Comparison of ENCODE assay signal across 17 cellular contexts in genomic region chr2:95357717-95358280, GRCh38. TPM values are rescaled to one million over a fixed set of nuclear protein-coding genes. Genes with fewer than 3 reads are reported as not detected.
DNase-seq lines count a peak whose midpoint lies in the region; ATAC-seq and TF ChIP-seq lines count a peak whose summit lies in the region.
"Had no signal": no experiment of that assay in that cellular context is flagged by ENCODE, and none has a peak within 500 bp of the region (broad histone marks: within the 10 kb centered on the region; RNA-seq: fewer than 3 reads in every experiment).

No MANE protein-coding gene starts in this region.

- no peaks in the 10 kb centered on the region for H3K27me3 ChIP-seq in Peyer's patch
- H3K27me3 ChIP-seq in MG63: no peaks in the 10 kb centered on the region
- no peaks in the 10 kb centered on the region for H3K27me3 ChIP-seq in effector memory CD4-positive, alpha-beta T cell (replicated peaks; ENCODE audit: control insufficient read depth, insufficient read depth, low read length, poor library complexity, severe bottlenecking)

- TF ChIP-seq POLR2A in Peyer's patch (IDR thresholded peaks at IDR 0.05): no peak

- peaks cover 17 to 40% of the 10 kb centered on the region in 2 donors for H3K27me3 Mint-ChIP-seq in stimulated activated naive B cell treated with anti-CD40 and anti-IgM and Interleukin-4, amounts not matched to agents 10 μg/mL and 1 μg/mL and 100 μg/mL, for 72 hours

- no peaks in the 10 kb centered on the region for H3K36me3 Mint-ChIP-seq in stimulated activated naive B cell treated with anti-CD40 and anti-IgM and Interleukin-4, amounts not matched to agents 10 μg/mL and 1 μg/mL and 100 μg/mL, for 72 hours
- H3K36me3 Mint-ChIP-seq: CD4-positive, alpha-beta memory T cell had no signal

- no peaks in the 10 kb centered on the region for H3K9me3 ChIP-seq in Peyer's patch
- H3K9me3 ChIP-seq in MG63: peaks cover 9% of the 10 kb centered on the region; the same call in 1 of the 2 replicates
- H3K9me3 ChIP-seq in effector memory CD4-positive, alpha-beta T cell (ENCODE audit: control insufficient read depth, low read length): no peaks in the 10 kb centered on the region

- H3K4me1 Mint-ChIP-seq in stimulated activated naive B cell treated with anti-CD40 and anti-IgM and Interleukin-4, amounts not matched to agents 10 μg/mL and 1 μg/mL and 100 μg/mL, for 72 hours: no peaks in the 10 kb centered on the region
- H3K4me1 Mint-ChIP-seq: CD4-positive, alpha-beta memory T cell had no signal

- ATAC-seq in left lobe of liver: no peak
- no peak for ATAC-seq in stimulated activated naive B cell treated with anti-CD40 and anti-IgM and Interleukin-4, amounts not matched to agents 10 μg/mL and 1 μg/mL and 100 μg/mL, for 72 hours (replicated peaks)
- ATAC-seq: PC-3 had no signal

- no peak for TF ChIP-seq CTCF in Peyer's patch (IDR thresholded peaks at IDR 0.05)

- H3K36me3 ChIP-seq in Peyer's patch (no peaks in the 10 kb centered on the region), MG63 (no peaks in the 10 kb centered on the region; the same call in 1 of the 2 replicates)
- no peaks in the 10 kb centered on the region for H3K36me3 ChIP-seq in effector memory CD4-positive, alpha-beta T cell (ENCODE audit: control insufficient read depth, insufficient read depth, low read length)

- H3K9me3 Mint-ChIP-seq in stimulated activated naive B cell treated with anti-CD40 and anti-IgM and Interleukin-4, amounts not matched to agents 10 μg/mL and 1 μg/mL and 100 μg/mL, for 72 hours: no peaks in the 10 kb centered on the region
- H3K9me3 Mint-ChIP-seq: CD4-positive, alpha-beta memory T cell had no signal

- H3K4me1 ChIP-seq in Peyer's patch: no peaks in the 10 kb centered on the region
- H3K4me1 ChIP-seq in effector memory CD4-positive, alpha-beta T cell (ENCODE audit: control insufficient read depth, insufficient read depth, low read length, poor library complexity, severe bottlenecking): no peaks in the 10 kb centered on the region

- DNase-seq in activated CD8-positive, alpha-beta memory T cell treated with anti-CD3 and anti-CD28 coated beads for 24 hours: peak; percentile 26
- DNase-seq in activated CD8-positive, alpha-beta memory T cell treated with anti-CD3 and anti-CD28 coated beads, Interleukin-2, amount 50 U/mL, for 4 hours: no peak
- DNase-seq in Peyer's patch (peak in 2 of 3 donors; percentile 31 to 34), left lobe of liver (ENCODE audit: low spot score) (peak; percentile 26), MG63 (no peak), DMS153 (lab: John Stamatoyannopoulos, UW) (no peak)
- DNase-seq in stimulated activated naive B cell treated with anti-CD40 and anti-IgM and Interleukin-4, amounts not matched to agents 10 μg/mL and 1 μg/mL and 100 μg/mL, for 72 hours: no peak
- no peak for DNase-seq in effector memory CD4-positive, alpha-beta T cell
- DNase-seq: Calu3; CD4-positive, alpha-beta memory T cell; MV-4-11; NCI-H1417 treated with DMSO at 0.1 percent for 48 hours; NCI-H2029 treated with DMSO at 0.1 percent for 48 hours; NCI-H510A; NCI-H774; PC-3 had no signal

- no peak overlapping the region for H3K4me3 ChIP-seq in Peyer's patch
- no peak overlapping the region for H3K4me3 ChIP-seq in MG63
- no peak overlapping the region for H3K4me3 ChIP-seq in effector memory CD4-positive, alpha-beta T cell (ENCODE audit: insufficient read depth, low read depth, low read length, poor library complexity, severe bottlenecking)

- H3K27ac ChIP-seq in Peyer's patch: no peak overlapping the region
- H3K27ac ChIP-seq in effector memory CD4-positive, alpha-beta T cell (ENCODE audit: insufficient read depth, low read length, poor library complexity, severe bottlenecking): no peak overlapping the region
- H3K27ac ChIP-seq: 22Rv1 had no signal

- peak overlapping the region; percentile 32 for H3K27ac Mint-ChIP-seq in stimulated activated naive B cell treated with anti-CD40 and anti-IgM and Interleukin-4, amounts not matched to agents 10 μg/mL and 1 μg/mL and 100 μg/mL, for 72 hours
- H3K27ac Mint-ChIP-seq: CD4-positive, alpha-beta memory T cell had no signal

- no peak overlapping the region for H3K4me3 Mint-ChIP-seq in stimulated activated naive B cell treated with anti-CD40 and anti-IgM and Interleukin-4, amounts not matched to agents 10 μg/mL and 1 μg/mL and 100 μg/mL, for 72 hours
- H3K4me3 Mint-ChIP-seq: CD4-positive, alpha-beta memory T cell had no signal

RNA-seq across cellular contexts. Expression of gene FAHD2A, which starts 44.7 kb away (rescaled TPM):
- total RNA-seq in Peyer's patch (100 to 1,000 TPM in 2 of 4 donors, 10 to 100 TPM in 2; 10.7 to 112 (median 87.1) TPM), left lobe of liver (75.2 TPM)
- total RNA-seq in MG63 (2014; rRNA removed; shearing (Covaris generic); ENCODE audit: low replicate concordance): 36.3 and 44.3 TPM in 2 replicates

Comparison
In these comparisons a context has a peak if more than half of its experiments do, and no peak if none do; other contexts are left out.
1. DNase-seq: peak in activated CD8-positive, alpha-beta memory T cell treated with anti-CD3 and anti-CD28 coated beads for 24 hours (single experiment), Peyer's patch (2 of 3) and left lobe of liver (single experiment); none in activated CD8-positive, alpha-beta memory T cell treated with anti-CD3 and anti-CD28 coated beads, Interleukin-2, amount 50 U/mL, for 4 hours (single experiment), stimulated activated naive B cell treated with anti-CD40 and anti-IgM and Interleukin-4, amounts not matched to agents 10 μg/mL and 1 μg/mL and 100 μg/mL, for 72 hours (single experiment), MG63 (single experiment), DMS153 (single experiment) and effector memory CD4-positive, alpha-beta T cell (0 of 3).